ENCODE assay signal across 8 cellular contexts in genomic region chr16:85898521-85899442, GRCh38. TPM values are rescaled to one million over a fixed set of nuclear protein-coding genes. Genes with fewer than 3 reads are reported as not detected.
DNase-seq lines count a peak whose midpoint lies in the region; ATAC-seq and TF ChIP-seq lines count a peak whose summit lies in the region.

IRF8 (plus strand) TSS chr16:85899162; CDS start chr16:85903016, 3,854 bp downstream.

- ATAC-seq in GM18873 (IDR thresholded peaks at IDR 0.05; ENCODE audit: low FRiP score, unreplicated experiment): no peak

- peaks cover 0 to 9% of the 10 kb centered on the region in 2 donors for H3K4me1 ChIP-seq in adrenal gland (replicated peaks in 1 of 2)
- peaks cover 11 to 74% (median 39%) of the 10 kb centered on the region in 6 donors for H3K4me1 ChIP-seq in spleen

- CTCF ChIA-PET in HEK293T (lab: Yijun Ruan, JAX): interaction anchor here (0.8 kb wide), 1 partner anchor 80 kb away, joined by 3 read pairs; no protein-coding TSS in a partner anchor

- TF ChIP-seq POLR2A in adrenal gland (IDR thresholded peaks at IDR 0.05): peak; percentile 47 to 61
- TF ChIP-seq POLR2A in spleen (IDR thresholded peaks at IDR 0.05): peak; percentile 89 to 97 (median 94)

- TF ChIP-seq CTCF in GM06990 (IDR thresholded peaks at IDR 0.05; ENCODE audit: insufficient read depth, low read length, poor library complexity, severe bottlenecking) (no peak), adrenal gland (IDR thresholded peaks at IDR 0.05) (no peak), spleen (IDR thresholded peaks at IDR 0.05 in 8 of 11, conservative IDR thresholded peaks at IDR 0.05 in 3 of 11) (peak in 1 of 11 experiments; percentile 12)

- intact Hi-C loops in adrenal gland (cut with DNase I) (no loop called here), spleen (cut with DNase I; ENCODE audit: low total_unique reads) (loop anchor here (10.0 kb wide), 1 partner anchor 74 kb away; no protein-coding TSS in a partner anchor)

- WGBS in adrenal gland, 4 donors: 1 to 6% (median 2%) methylated on average over 12 to 102 of the region's 102 CpGs
- 0 to 2% (median 1%) methylated on average over 61 to 102 of the region's 102 CpGs for WGBS in spleen, 5 donors

- H3K27me3 ChIP-seq in GM06990 (replicated peaks; ENCODE audit: control insufficient read depth, insufficient read depth, low read length) (no peaks in the 10 kb centered on the region), adrenal gland (peaks cover 23% of the 10 kb centered on the region), spleen (replicated peaks in 1 of 7) (peaks cover 0 to 31% (median 9%) of the 10 kb centered on the region in 7 donors)

- H3K27ac ChIP-seq in adrenal gland (peak within 1 kb of the TSS in 3 of 5 donors; percentile 46 to 85 (median 56)), spleen (peak within 1 kb of the TSS; percentile 80 to 93 (median 89))

- no peaks in the 10 kb centered on the region for H3K9me3 ChIP-seq in adrenal gland (replicated peaks in 1 of 3)
- H3K9me3 ChIP-seq in iPS-18c (ENCODE audit: control insufficient read depth, insufficient read depth, low read length): no peaks in the 10 kb centered on the region
- H3K9me3 ChIP-seq in spleen: no peaks in the 10 kb centered on the region

- H3K4me3 ChIP-seq in GM06990 (replicated peaks; ENCODE audit: low read depth, low read length) (peak within 1 kb of the TSS; percentile 91), adrenal gland (peak within 1 kb of the TSS in 2 of 4 donors; percentile 6 to 67), iPS-18c (ENCODE audit: insufficient read depth, low read depth, low read length) (peak within 1 kb of the TSS; percentile 73), spleen (peak within 1 kb of the TSS; percentile 49 to 95 (median 70))

- peak; percentile 95 for DNase-seq in GM06990 (ENCODE audit: extremely low read depth, insufficient read length)
- DNase-seq in HEK293T (ENCODE audit: extremely low spot score): peak; percentile 87
- DNase-seq in SW480 (ENCODE audit: low spot score): peak; percentile 22
- peak; percentile 57 to 72 (median 59) for DNase-seq in adrenal gland
- peak; percentile 95 for DNase-seq in spleen
- no peak for DNase-seq in dedifferentiated amniotic fluid mesenchymal stem cell (ENCODE audit: extremely low spot score)

- POLR2A ChIA-PET in HEK293T (lab: Yijun Ruan, JAX): interaction anchor here (0.6 to 2.0 kb wide), 4 partner anchors 10 to 89 kb away, joined by 3 to 8 read pairs (median 3); no protein-coding TSS in a partner anchor

- H3K36me3 ChIP-seq in GM06990 (ENCODE audit: control insufficient read depth, insufficient read depth, low read length) (peaks cover 6% of the 10 kb centered on the region), adrenal gland (replicated peaks in 1 of 2) (no peaks in the 10 kb centered on the region), spleen (peaks cover 0 to 20% (median 1%) of the 10 kb centered on the region in 6 donors)

TF ChIP-seq in HEK293T, 16 proteins besides CTCF, POLR2A, EP300 and RAD21:
- no peak for TF ChIP-seq SP1 (IDR thresholded peaks at IDR 0.05)
- TF ChIP-seq FOXK2 (IDR thresholded peaks at IDR 0.05): no peak
- TF ChIP-seq BHLHE40 (IDR thresholded peaks at IDR 0.05; ENCODE audit: borderline replicate concordance): no peak
- no peak for TF ChIP-seq HDGF (IDR thresholded peaks at IDR 0.05; ENCODE audit: borderline replicate concordance)
- TF ChIP-seq FOXM1 (IDR thresholded peaks at IDR 0.05; ENCODE audit: borderline replicate concordance): no peak
- no peak; the same call in 1 of the 2 replicates for TF ChIP-seq TARDBP (IDR thresholded peaks at IDR 0.05)
- no peak for TF ChIP-seq SUZ12 (IDR thresholded peaks at IDR 0.05)
- TF ChIP-seq LEF1 (IDR thresholded peaks at IDR 0.05; ENCODE audit: borderline replicate concordance): no peak
- peak; percentile 56 for TF ChIP-seq L3MBTL2 (conservative IDR thresholded peaks at IDR 0.05)
- peak; percentile 99 for TF ChIP-seq PKNOX1 (IDR thresholded peaks at IDR 0.05)
- TF ChIP-seq ARNT (IDR thresholded peaks at IDR 0.05): no peak
- no peak for TF ChIP-seq CTBP1 (IDR thresholded peaks at IDR 0.05; ENCODE audit: borderline replicate concordance)
- no peak for TF ChIP-seq NFRKB (IDR thresholded peaks at IDR 0.05)

RNA-seq across cellular contexts. Expression of gene IRF8, which starts in this region (rescaled TPM):
- total RNA-seq in adrenal gland: 10 to 100 TPM; 11.4 to 40.1 (median 19.3) TPM
- polyA plus RNA-seq in adrenal gland: 1 to 10 TPM; 3.4 to 9.6 (median 8.3) TPM
- 100 to 1,000 TPM; 228 to 329 (median 278) TPM for total RNA-seq in spleen
- polyA plus RNA-seq in spleen: 100 to 1,000 TPM; 103 to 183 (median 115) TPM

Comparison
In these comparisons a context has a peak if more than half of its experiments do, and no peak if none do; other contexts are left out.
1. RNA of gene IRF8 (total RNA-seq): 228 to 329 TPM in spleen; 11.4 to 40.1 TPM in adrenal gland; every median in the first group is over 4 times any median in the second.
2. RNA of gene IRF8 (polyA plus RNA-seq): 103 to 183 TPM in spleen; 3.4 to 9.6 TPM in adrenal gland; every median in the first group is over 4 times any median in the second.